In the genomic region with DNA sequence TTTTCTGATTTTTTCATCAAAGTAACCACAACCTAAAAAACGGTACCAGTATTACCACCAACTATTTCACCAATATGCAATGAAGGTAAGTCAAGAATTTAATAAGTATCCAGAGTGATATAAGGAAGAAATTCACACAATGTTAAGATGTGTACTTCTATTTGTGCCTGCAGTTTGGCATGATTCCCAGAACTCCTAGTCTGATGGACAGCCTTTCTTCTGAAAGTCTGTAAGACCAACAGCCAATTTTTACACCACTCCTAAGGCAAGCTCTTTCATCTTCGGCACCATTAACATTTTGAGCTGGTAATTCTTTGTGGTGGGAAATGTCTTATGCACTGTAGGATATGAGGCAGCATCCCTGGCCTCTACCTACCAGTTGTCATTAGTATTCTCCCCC, we compare ENCODE assay signal across 1 cellular context.
TF ChIP-seq lines count a peak whose summit lies in the region.

No MANE protein-coding gene starts in this region.

TF ChIP-seq in SK-N-SH treated with all-trans-retinoic acid at 6 μM for 48 hours, 23 proteins besides CTCF, POLR2A, EP300 and RAD21 (continued from another document):
- TF ChIP-seq, protein P1, sequence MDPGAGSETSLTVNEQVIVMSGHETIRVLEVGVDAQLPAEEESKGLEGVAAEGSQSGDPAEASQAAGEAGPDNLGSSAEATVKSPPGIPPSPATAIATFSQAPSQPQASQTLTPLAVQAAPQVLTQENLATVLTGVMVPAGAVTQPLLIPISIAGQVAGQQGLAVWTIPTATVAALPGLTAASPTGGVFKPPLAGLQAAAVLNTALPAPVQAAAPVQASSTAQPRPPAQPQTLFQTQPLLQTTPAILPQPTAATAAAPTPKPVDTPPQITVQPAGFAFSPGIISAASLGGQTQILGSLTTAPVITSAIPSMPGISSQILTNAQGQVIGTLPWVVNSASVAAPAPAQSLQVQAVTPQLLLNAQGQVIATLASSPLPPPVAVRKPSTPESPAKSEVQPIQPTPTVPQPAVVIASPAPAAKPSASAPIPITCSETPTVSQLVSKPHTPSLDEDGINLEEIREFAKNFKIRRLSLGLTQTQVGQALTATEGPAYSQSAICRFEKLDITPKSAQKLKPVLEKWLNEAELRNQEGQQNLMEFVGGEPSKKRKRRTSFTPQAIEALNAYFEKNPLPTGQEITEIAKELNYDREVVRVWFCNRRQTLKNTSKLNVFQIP (CRISPR knock-in tag; IDR thresholded peaks at IDR 0.05; ENCODE audit: borderline replicate concordance, low read depth): no peak
- TF ChIP-seq, protein P2, sequence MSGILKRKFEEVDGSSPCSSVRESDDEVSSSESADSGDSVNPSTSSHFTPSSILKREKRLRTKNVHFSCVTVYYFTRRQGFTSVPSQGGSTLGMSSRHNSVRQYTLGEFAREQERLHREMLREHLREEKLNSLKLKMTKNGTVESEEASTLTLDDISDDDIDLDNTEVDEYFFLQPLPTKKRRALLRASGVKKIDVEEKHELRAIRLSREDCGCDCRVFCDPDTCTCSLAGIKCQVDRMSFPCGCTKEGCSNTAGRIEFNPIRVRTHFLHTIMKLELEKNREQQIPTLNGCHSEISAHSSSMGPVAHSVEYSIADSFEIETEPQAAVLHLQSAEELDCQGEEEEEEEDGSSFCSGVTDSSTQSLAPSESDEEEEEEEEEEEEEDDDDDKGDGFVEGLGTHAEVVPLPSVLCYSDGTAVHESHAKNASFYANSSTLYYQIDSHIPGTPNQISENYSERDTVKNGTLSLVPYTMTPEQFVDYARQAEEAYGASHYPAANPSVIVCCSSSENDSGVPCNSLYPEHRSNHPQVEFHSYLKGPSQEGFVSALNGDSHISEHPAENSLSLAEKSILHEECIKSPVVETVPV (CRISPR knock-in tag; IDR thresholded peaks at IDR 0.05): no peak
- TF ChIP-seq BACH2 (CRISPR knock-in tag; IDR thresholded peaks at IDR 0.05; ENCODE audit: borderline replicate concordance): no peak
- TF ChIP-seq GLIS3 (CRISPR knock-in tag; IDR thresholded peaks at IDR 0.05): no peak
- no peak for TF ChIP-seq CSDC2 (CRISPR knock-in tag; IDR thresholded peaks at IDR 0.05)
- TF ChIP-seq ZNF565 (CRISPR knock-in tag; conservative IDR thresholded peaks at IDR 0.05; ENCODE audit: low read depth): no peak
- no peak for TF ChIP-seq ISL1 (CRISPR knock-in tag; IDR thresholded peaks at IDR 0.05)
